18 cellular contexts compared by ENCODE assay signal in genomic region chr11:37804666-37805065, GRCh38.
A peak's percentile ranks its signal among the peaks of the same experiment; 100 is the strongest.
DNase-seq lines count a peak whose midpoint lies in the region; ATAC-seq and TF ChIP-seq lines count a peak whose summit lies in the region.
"Had no signal": no experiment of that assay in that cellular context is flagged by ENCODE, and none has a peak within 500 bp of the region (broad histone marks: within the 10 kb centered on the region; RNA-seq: fewer than 3 reads in every experiment).

No MANE protein-coding gene starts in this region.

- no peak for TF ChIP-seq CTCF in MCF 10A (IDR thresholded peaks at IDR 0.05; ENCODE audit: unreplicated experiment)
- TF ChIP-seq CTCF in breast epithelium (IDR thresholded peaks at IDR 0.05), result no peak
- no peak for TF ChIP-seq CTCF in spleen (IDR thresholded peaks at IDR 0.05 in 8 of 11, conservative IDR thresholded peaks at IDR 0.05 in 3 of 11)
- no peak for TF ChIP-seq CTCF in nephron progenitor cell (IDR thresholded peaks at IDR 0.05)

- H3K9me3 Mint-ChIP-seq in MCF 10A (ENCODE audit: unreplicated experiment) (peaks cover 5% of the 10 kb centered on the region), nephron progenitor cell (no peaks in the 10 kb centered on the region)
- H3K9me3 Mint-ChIP-seq: GM23338 had no signal

- POLR2A ChIA-PET in MCF 10A (lab: Yijun Ruan, JAX), result no interaction called here

- H3K4me3 Mint-ChIP-seq in MCF 10A (ENCODE audit: unreplicated experiment) (no peak overlapping the region), nephron progenitor cell (no peak overlapping the region)
- H3K4me3 Mint-ChIP-seq: B cell; CD8-positive, alpha-beta T cell; GM23338 had no signal

- DNase-seq in MCF 10A (ENCODE audit: unreplicated experiment) (peak; percentile 18), breast epithelium (ENCODE audit: low spot score in 2 of 2) (no peak), fibroblast of gingiva (ENCODE audit: low read depth) (peak; percentile 64), myocyte (ENCODE audit: low read depth) (peak; percentile 60), spleen (no peak), nephron progenitor cell (no peak), 8988T (no peak)
- DNase-seq: Calu3; CD8-positive, alpha-beta T cell; DND-41; HCEC 1CT; IMR-90 had no signal

- ATAC-seq in HG02884 (IDR thresholded peaks at IDR 0.05; ENCODE audit: unreplicated experiment), result no peak
- ATAC-seq: CD8-positive, alpha-beta T cell; GM23338 had no signal

- intact Hi-C loops in MCF 10A (cut with micrococcal nuclease), result no loop called here
- intact Hi-C loops in breast epithelium (cut with DNase I; ENCODE audit: low total_unique reads), result no loop called here
- intact Hi-C loops in spleen (cut with DNase I; ENCODE audit: low total_unique reads), result no loop called here

- H3K4me3 ChIP-seq in breast epithelium (no peak overlapping the region), spleen (no peak overlapping the region)
- H3K4me3 ChIP-seq: BLaER1 treated with 17β-estradiol and CSF1 and Interleukin-3, amounts not matched to agents 10 nM and 100 nM; GM23338 had no signal

- 84 to 92% (median 90%) methylated on average over 2 of the region's 2 CpGs for WGBS in spleen, 5 donors

- H3K36me3 Mint-ChIP-seq in MCF 10A (ENCODE audit: insufficient read depth, unreplicated experiment), result no peaks in the 10 kb centered on the region
- no peaks in the 10 kb centered on the region for H3K36me3 Mint-ChIP-seq in nephron progenitor cell (ENCODE audit: low read depth)
- H3K36me3 Mint-ChIP-seq: CD8-positive, alpha-beta T cell had no signal

- H3K4me1 ChIP-seq in breast epithelium (no peaks in the 10 kb centered on the region), spleen (no peaks in the 10 kb centered on the region)
- H3K4me1 ChIP-seq: BLaER1 treated with 17β-estradiol and CSF1 and Interleukin-3, amounts not matched to agents 10 nM and 100 nM had no signal

- H3K27me3 ChIP-seq in breast epithelium (no peaks in the 10 kb centered on the region), spleen (replicated peaks in 1 of 7) (no peaks in the 10 kb centered on the region)
- H3K27me3 ChIP-seq: BLaER1 treated with 17β-estradiol and CSF1 and Interleukin-3, amounts not matched to agents 10 nM and 100 nM had no signal

- H3K27ac Mint-ChIP-seq in MCF 10A (ENCODE audit: low read depth, unreplicated experiment), result no peak overlapping the region
- H3K27ac Mint-ChIP-seq in nephron progenitor cell, result no peak overlapping the region
- H3K27ac Mint-ChIP-seq: B cell; CD8-positive, alpha-beta T cell; GM23338 had no signal

- no peaks in the 10 kb centered on the region for H3K9me3 ChIP-seq in breast epithelium
- peaks cover 0 to 12% (median 0%) of the 10 kb centered on the region in 8 donors for H3K9me3 ChIP-seq in spleen

- BruUV-seq in MCF 10A (replicated peaks; lab: Mats Ljungman, UMichigan), result no TSS peak

- no peaks in the 10 kb centered on the region for H3K36me3 ChIP-seq in breast epithelium
- no peaks in the 10 kb centered on the region for H3K36me3 ChIP-seq in spleen
- H3K36me3 ChIP-seq: BLaER1 treated with 17β-estradiol and CSF1 and Interleukin-3, amounts not matched to agents 10 nM and 100 nM had no signal

- TF ChIP-seq POLR2A in breast epithelium (IDR thresholded peaks at IDR 0.05) (no peak), spleen (IDR thresholded peaks at IDR 0.05) (no peak)

- no peaks in the 10 kb centered on the region for H3K27me3 Mint-ChIP-seq in MCF 10A (ENCODE audit: insufficient read depth, unreplicated experiment)
- no peaks in the 10 kb centered on the region for H3K27me3 Mint-ChIP-seq in nephron progenitor cell (ENCODE audit: low read depth, poor library complexity)
- H3K27me3 Mint-ChIP-seq: B cell had no signal

- H3K27ac ChIP-seq in breast epithelium (no peak overlapping the region), spleen (no peak overlapping the region)
- H3K27ac ChIP-seq: 22Rv1; BLaER1 treated with 17β-estradiol and CSF1 and Interleukin-3, amounts not matched to agents 10 nM and 100 nM; HL-60 had no signal

- CTCF ChIA-PET in MCF 10A (lab: Yijun Ruan, JAX), result no interaction called here

- H3K4me1 Mint-ChIP-seq in MCF 10A (ENCODE audit: insufficient read depth, unreplicated experiment) (no peaks in the 10 kb centered on the region), nephron progenitor cell (no peaks in the 10 kb centered on the region)
- H3K4me1 Mint-ChIP-seq: B cell, GM23338 had no signal

Comparison
In these comparisons a context has a peak if more than half of its experiments do, and no peak if none do; other contexts are left out.
1. DNase-seq: peak in MCF 10A (single experiment), fibroblast of gingiva (single experiment) and myocyte (single experiment); none in breast epithelium (0 of 2), spleen (single experiment), nephron progenitor cell (single experiment) and 8988T (single experiment).